ENCODE assay signal across 15 cellular contexts in the genomic region with DNA sequence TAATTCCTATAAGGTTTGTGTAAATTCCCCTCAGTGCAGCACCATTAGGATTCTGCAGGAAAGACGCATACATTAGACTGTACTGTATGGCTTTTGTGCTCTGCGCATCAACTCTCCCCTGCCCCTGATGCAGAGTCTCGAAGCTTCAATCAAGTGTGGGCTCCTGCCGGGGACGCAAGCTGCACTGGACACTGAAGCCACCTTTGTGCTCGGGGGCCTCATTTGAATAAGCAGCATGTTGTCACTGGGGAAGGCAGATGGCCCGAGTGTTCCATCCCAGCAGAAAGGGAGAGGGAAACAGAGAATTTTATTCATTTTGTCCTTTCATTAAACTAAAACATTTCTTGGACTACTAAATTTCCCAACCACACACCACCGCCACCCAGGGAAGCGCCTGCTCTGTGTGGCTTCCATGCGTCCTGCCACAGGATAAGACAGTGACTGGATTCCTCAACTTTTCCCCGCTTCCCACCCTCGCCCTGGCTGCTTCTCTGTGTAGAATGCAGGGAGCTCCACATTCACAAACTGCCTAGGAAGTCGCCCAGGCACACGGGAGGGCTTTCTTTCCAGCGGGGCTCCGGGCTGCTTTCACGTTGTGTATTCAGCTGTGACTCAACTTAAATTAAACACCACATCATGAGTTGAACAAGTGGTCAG.
A peak's percentile ranks its signal among the peaks of the same experiment; 100 is the strongest.
DNase-seq lines count a peak whose midpoint lies in the region; TF ChIP-seq lines count a peak whose summit lies in the region.
"Had no signal": no experiment of that assay in that cellular context is flagged by ENCODE, and none has a peak within 500 bp of the region (broad histone marks: within the 10 kb centered on the region; RNA-seq: fewer than 3 reads in every experiment).

No MANE protein-coding gene starts in this region.

- no peaks in the 10 kb centered on the region for H3K4me1 ChIP-seq in esophagus muscularis mucosa
- H3K4me1 ChIP-seq: psoas muscle had no signal

- H3K79me2 ChIP-seq in neural cell (replicated peaks; ENCODE audit: insufficient read depth, low read length): no peaks in the 10 kb centered on the region

- H3K27me3 ChIP-seq in esophagus muscularis mucosa (peaks cover 0 to 28% (median 0%) of the 10 kb centered on the region in 4 donors), neural cell (ENCODE audit: insufficient read depth, low read depth, low read length) (no peaks in the 10 kb centered on the region)

- intact Hi-C loops in esophagus muscularis mucosa (cut with DNase I): no loop called here

- H3K9me2 ChIP-seq in neural cell (ENCODE audit: insufficient read depth, low read length): no peaks in the 10 kb centered on the region

- H3K9me3 ChIP-seq in esophagus muscularis mucosa (peaks cover 0 to 10% (median 8%) of the 10 kb centered on the region in 4 donors), neural cell (ENCODE audit: low read length) (no peaks in the 10 kb centered on the region)
- H3K9me3 ChIP-seq: psoas muscle had no signal

- no peak overlapping the region for H2AFZ ChIP-seq in neural cell (ENCODE audit: low read depth, low read length)

- peak overlapping the region; percentile 45 for H3K4me2 ChIP-seq in neural cell (ENCODE audit: low read length)

- TF ChIP-seq POLR2A in esophagus muscularis mucosa (IDR thresholded peaks at IDR 0.05; ENCODE audit: low read depth): no peak

- H3K27ac ChIP-seq in esophagus muscularis mucosa (replicated peaks in 1 of 4) (no peak overlapping the region), neural cell (ENCODE audit: low read length) (no peak overlapping the region), coronary artery (no peak overlapping the region)
- H3K27ac ChIP-seq: C4-2B, psoas muscle had no signal

- 46% methylated on average over 16 of the region's 17 CpGs for WGBS in esophagus muscularis mucosa

- no peaks in the 10 kb centered on the region for H3F3A ChIP-seq in neural cell (ENCODE audit: insufficient read depth, low read length, poor library complexity, severe bottlenecking)

- no peaks in the 10 kb centered on the region for H4K20me1 ChIP-seq in neural cell (ENCODE audit: insufficient read depth)

- H3K4me3 ChIP-seq in esophagus muscularis mucosa (no peak overlapping the region), neural cell (ENCODE audit: low read length) (peak overlapping the region; percentile 46), coronary artery (no peak overlapping the region)
- H3K4me3 ChIP-seq: psoas muscle had no signal

- TF ChIP-seq RAD21 in neural cell (conservative IDR thresholded peaks at IDR 0.05): no peak

- TF ChIP-seq EP300 in esophagus muscularis mucosa (IDR thresholded peaks at IDR 0.05) (no peak), neural cell (conservative IDR thresholded peaks at IDR 0.05; ENCODE audit: poor library complexity, severe bottlenecking) (no peak)

- peak overlapping the region; percentile 23 for H3K9ac ChIP-seq in neural cell (ENCODE audit: low read length)

- peak; percentile 82 for DNase-seq in Ammon's horn (ENCODE audit: low spot score)
- peak; percentile 47 to 68 for DNase-seq in NCI-H526 (lab: John Stamatoyannopoulos, UW)
- DNase-seq in esophagus muscularis mucosa (ENCODE audit: extremely low spot score): peak; percentile 89
- no peak for DNase-seq in effector CD4-positive, alpha-beta T cell
- DNase-seq in mesenteric fat pad (ENCODE audit: low spot score): no peak
- DNase-seq in coronary artery (ENCODE audit: low spot score): no peak
- no peak for DNase-seq in OCI-M1 (lab: John Stamatoyannopoulos, UW)
- DNase-seq: activated CD4-positive, alpha-beta T cell treated with anti-CD3 and anti-CD28 coated beads for 48 hours; activated effector memory CD4-positive, alpha-beta T cell treated with anti-CD3 and anti-CD28 coated beads, Interleukin-2, amount 50 U/mL, for 16 hours; DMS153; foreskin fibroblast; psoas muscle; trophoblast cell had no signal

- TF ChIP-seq CTCF in esophagus muscularis mucosa (IDR thresholded peaks at IDR 0.05) (no peak), neural cell (IDR thresholded peaks at IDR 0.05; ENCODE audit: poor library complexity, severe bottlenecking) (no peak), coronary artery (IDR thresholded peaks at IDR 0.05) (no peak)

- H3K36me3 ChIP-seq in esophagus muscularis mucosa (no peaks in the 10 kb centered on the region), neural cell (ENCODE audit: insufficient read depth, low read length) (no peaks in the 10 kb centered on the region)

TF ChIP-seq in neural cell, 6 proteins besides CTCF, POLR2A, EP300 and RAD21:
- TF ChIP-seq SMC3 (conservative IDR thresholded peaks at IDR 0.05; ENCODE audit: poor library complexity) (no peak), TAF1 (IDR thresholded peaks at IDR 0.05; ENCODE audit: low read depth) (no peak), EZH2 (IDR thresholded peaks at IDR 0.05; ENCODE audit: borderline replicate concordance, insufficient read depth, low read length, poor library complexity, severe bottlenecking) (no peak), MXI1 (conservative IDR thresholded peaks at IDR 0.05; ENCODE audit: poor library complexity, severe bottlenecking) (no peak), POLR2AphosphoS5 (IDR thresholded peaks at IDR 0.05) (no peak)
- TF ChIP-seq, protein P1, sequence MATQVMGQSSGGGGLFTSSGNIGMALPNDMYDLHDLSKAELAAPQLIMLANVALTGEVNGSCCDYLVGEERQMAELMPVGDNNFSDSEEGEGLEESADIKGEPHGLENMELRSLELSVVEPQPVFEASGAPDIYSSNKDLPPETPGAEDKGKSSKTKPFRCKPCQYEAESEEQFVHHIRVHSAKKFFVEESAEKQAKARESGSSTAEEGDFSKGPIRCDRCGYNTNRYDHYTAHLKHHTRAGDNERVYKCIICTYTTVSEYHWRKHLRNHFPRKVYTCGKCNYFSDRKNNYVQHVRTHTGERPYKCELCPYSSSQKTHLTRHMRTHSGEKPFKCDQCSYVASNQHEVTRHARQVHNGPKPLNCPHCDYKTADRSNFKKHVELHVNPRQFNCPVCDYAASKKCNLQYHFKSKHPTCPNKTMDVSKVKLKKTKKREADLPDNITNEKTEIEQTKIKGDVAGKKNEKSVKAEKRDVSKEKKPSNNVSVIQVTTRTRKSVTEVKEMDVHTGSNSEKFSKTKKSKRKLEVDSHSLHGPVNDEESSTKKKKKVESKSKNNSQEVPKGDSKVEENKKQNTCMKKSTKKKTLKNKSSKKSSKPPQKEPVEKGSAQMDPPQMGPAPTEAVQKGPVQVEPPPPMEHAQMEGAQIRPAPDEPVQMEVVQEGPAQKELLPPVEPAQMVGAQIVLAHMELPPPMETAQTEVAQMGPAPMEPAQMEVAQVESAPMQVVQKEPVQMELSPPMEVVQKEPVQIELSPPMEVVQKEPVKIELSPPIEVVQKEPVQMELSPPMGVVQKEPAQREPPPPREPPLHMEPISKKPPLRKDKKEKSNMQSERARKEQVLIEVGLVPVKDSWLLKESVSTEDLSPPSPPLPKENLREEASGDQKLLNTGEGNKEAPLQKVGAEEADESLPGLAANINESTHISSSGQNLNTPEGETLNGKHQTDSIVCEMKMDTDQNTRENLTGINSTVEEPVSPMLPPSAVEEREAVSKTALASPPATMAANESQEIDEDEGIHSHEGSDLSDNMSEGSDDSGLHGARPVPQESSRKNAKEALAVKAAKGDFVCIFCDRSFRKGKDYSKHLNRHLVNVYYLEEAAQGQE (IDR thresholded peaks at IDR 0.05; ENCODE audit: borderline replicate concordance): peak; percentile 54

Comparison
In these comparisons a context has a peak if more than half of its experiments do, and no peak if none do; other contexts are left out.
1. DNase-seq: peak in Ammon's horn (single experiment), NCI-H526 (2 of 2) and esophagus muscularis mucosa (single experiment); none in effector CD4-positive, alpha-beta T cell (single experiment), mesenteric fat pad (single experiment), coronary artery (single experiment) and OCI-M1 (single experiment).